23 cellular contexts compared by ENCODE assay signal in genomic region chr2:130264046-130264445, GRCh38.
A peak's percentile ranks its signal among the peaks of the same experiment; 100 is the strongest.
DNase-seq lines count a peak whose midpoint lies in the region; ATAC-seq, FAIRE-seq and TF ChIP-seq lines count a peak whose summit lies in the region.
"Had no signal": no experiment of that assay in that cellular context is flagged by ENCODE, and none has a peak within 500 bp of the region (broad histone marks: within the 10 kb centered on the region; RNA-seq: fewer than 3 reads in every experiment).

No MANE protein-coding gene starts in this region.

- H3K4me3 ChIP-seq in BLaER1 (no peak overlapping the region), kidney (ENCODE audit: low read length in 2 of 2) (no peak overlapping the region), osteoblast (ENCODE audit: insufficient read depth, low read length) (no peak overlapping the region)
- H3K4me3 ChIP-seq: GM23248 had no signal

- no peaks in the 10 kb centered on the region for H3K4me1 Mint-ChIP-seq in chondrocyte (ENCODE audit: low read depth)
- H3K4me1 Mint-ChIP-seq: CD4-positive, CD25-positive, alpha-beta regulatory T cell had no signal

- ATAC-seq in GM18873 (IDR thresholded peaks at IDR 0.05; ENCODE audit: low FRiP score, unreplicated experiment), result no peak
- ATAC-seq: CD8-positive, alpha-beta T cell; HCT116 had no signal

- H3K4me1 ChIP-seq in BLaER1 (peaks cover 31% of the 10 kb centered on the region), kidney (ENCODE audit: control insufficient read depth in 1 of 2, insufficient read depth in 1 of 2, low read depth in 1 of 2, low read length in 2 of 2) (no peaks in the 10 kb centered on the region), osteoblast (ENCODE audit: insufficient read depth, low read length) (no peaks in the 10 kb centered on the region)
- H3K4me1 ChIP-seq: Caco-2 had no signal

- H4K20me1 ChIP-seq in BLaER1, result no peaks in the 10 kb centered on the region
- H4K20me1 ChIP-seq in osteoblast (ENCODE audit: insufficient read depth, low read length), result no peaks in the 10 kb centered on the region

- no peaks in the 10 kb centered on the region for H3K36me3 ChIP-seq in BLaER1
- no peaks in the 10 kb centered on the region for H3K36me3 ChIP-seq in kidney (ENCODE audit: control insufficient read depth in 1 of 2, insufficient read depth in 2 of 2, low read length in 2 of 2)
- H3K36me3 ChIP-seq in osteoblast (ENCODE audit: insufficient read depth, low read length), result no peaks in the 10 kb centered on the region
- H3K36me3 ChIP-seq: BE2C had no signal

- no peak overlapping the region for H3K4me3 Mint-ChIP-seq in chondrocyte (ENCODE audit: unreplicated experiment)
- H3K4me3 Mint-ChIP-seq: CD4-positive, CD25-positive, alpha-beta regulatory T cell; CD8-positive, alpha-beta T cell; H9 had no signal

- H3K27me3 ChIP-seq in BLaER1 (no peaks in the 10 kb centered on the region), osteoblast (ENCODE audit: insufficient read depth, low read length) (peaks cover 20% of the 10 kb centered on the region)
- H3K27me3 ChIP-seq: BE2C had no signal

- DNase-seq in chondrocyte (ENCODE audit: low spot score) (peak; percentile 68), kidney (peak; percentile 33), osteoblast (ENCODE audit: insufficient read length, low spot score, missing footprints) (peak; percentile 61), NCI-H774 (lab: John Stamatoyannopoulos, UW) (no peak), amniotic stem cell (lab: John Stamatoyannopoulos, UW) (no peak)
- no peak for DNase-seq in stimulated activated CD4-positive, alpha-beta T cell treated with anti-CD3 and anti-CD28 coated beads, Interleukin-2, amount 100 ng/mL, for 48 hours
- DNase-seq: BE2C; Caco-2; CD4-positive, CD25-positive, alpha-beta regulatory T cell; CD8-positive, alpha-beta T cell; DMS153; DND-41; GM23248; H9 had no signal

- H3K9me3 Mint-ChIP-seq in chondrocyte (ENCODE audit: low read depth), result no peaks in the 10 kb centered on the region
- H3K9me3 Mint-ChIP-seq: CD4-positive, CD25-positive, alpha-beta regulatory T cell; CD8-positive, alpha-beta T cell; H9 had no signal

- peaks cover 1% of the 10 kb centered on the region for H3K36me3 Mint-ChIP-seq in chondrocyte (ENCODE audit: low read depth)
- H3K36me3 Mint-ChIP-seq: CD4-positive, CD25-positive, alpha-beta regulatory T cell; CD8-positive, alpha-beta T cell had no signal

- H3K27ac ChIP-seq in BLaER1 (no peak overlapping the region), kidney (ENCODE audit: low read depth in 2 of 2, low read length in 2 of 2) (no peak overlapping the region), osteoblast (ENCODE audit: low read depth, low read length) (no peak overlapping the region)
- H3K27ac ChIP-seq: 22Rv1, C4-2B, GM23248 had no signal

- no peak for FAIRE-seq in kidney (lab: Jason Lieb, UNC)
- FAIRE-seq: A204.1, G401.6, GM12892, GM19239 had no signal

- no peak overlapping the region for H2AFZ ChIP-seq in osteoblast (ENCODE audit: low read length)
- H2AFZ ChIP-seq: GM23248 had no signal

- intact Hi-C loops in kidney (cut with DNase I), result no loop called here

- H3K27ac Mint-ChIP-seq in chondrocyte (ENCODE audit: unreplicated experiment), result no peak overlapping the region
- H3K27ac Mint-ChIP-seq: CD4-positive, CD25-positive, alpha-beta regulatory T cell; CD8-positive, alpha-beta T cell had no signal

- no peaks in the 10 kb centered on the region for H3K79me2 ChIP-seq in osteoblast (ENCODE audit: insufficient read depth, low read length)

- no peaks in the 10 kb centered on the region for H3K9me3 ChIP-seq in BLaER1
- no peaks in the 10 kb centered on the region for H3K9me3 ChIP-seq in kidney (ENCODE audit: control insufficient read depth in 1 of 2, low read length in 2 of 2)
- H3K9me3 ChIP-seq in osteoblast (ENCODE audit: low read depth, low read length), result no peaks in the 10 kb centered on the region
- H3K9me3 ChIP-seq: BE2C, Caco-2 had no signal

- H3K9ac ChIP-seq in BLaER1, result no peak overlapping the region
- no peak overlapping the region for H3K9ac ChIP-seq in kidney (ENCODE audit: low read length in 2 of 2)
- H3K9ac ChIP-seq: GM23248 had no signal

- H3K4me2 ChIP-seq in BLaER1 (peak overlapping the region; percentile 37), osteoblast (ENCODE audit: insufficient read depth, low read length) (no peak overlapping the region)

- peaks cover 21% of the 10 kb centered on the region for H3K27me3 Mint-ChIP-seq in chondrocyte (ENCODE audit: low read depth)

- TF ChIP-seq CTCF in chondrocyte (IDR thresholded peaks at IDR 0.05) (no peak), kidney (IDR thresholded peaks at IDR 0.05; ENCODE audit: borderline replicate concordance, extremely low read depth, insufficient read depth) (no peak), osteoblast (IDR thresholded peaks at IDR 0.05; ENCODE audit: extremely low read depth, low read depth, low read length) (no peak)

Comparison
In these comparisons a context has a peak if more than half of its experiments do, and no peak if none do; other contexts are left out.
1. DNase-seq: peak in chondrocyte (single experiment), kidney (single experiment) and osteoblast (single experiment); none in stimulated activated CD4-positive, alpha-beta T cell treated with anti-CD3 and anti-CD28 coated beads, Interleukin-2, amount 100 ng/mL, for 48 hours (0 of 2), NCI-H774 (single experiment) and amniotic stem cell (single experiment).